11 cellular contexts compared by ENCODE assay signal in genomic region chr7:94511763-94512162, GRCh38. TPM values are rescaled to one million over a fixed set of nuclear protein-coding genes. Genes with fewer than 3 reads are reported as not detected.
A peak's percentile ranks its signal among the peaks of the same experiment; 100 is the strongest.
DNase-seq lines count a peak whose midpoint lies in the region; ATAC-seq and TF ChIP-seq lines count a peak whose summit lies in the region.
"Had no signal": no experiment of that assay in that cellular context is flagged by ENCODE, and none has a peak within 500 bp of the region (broad histone marks: within the 10 kb centered on the region; RNA-seq: fewer than 3 reads in every experiment).

No MANE protein-coding gene starts in this region.

- no peaks in the 10 kb centered on the region for H3K9me3 ChIP-seq in Loucy (ENCODE audit: insufficient read depth, low read depth, low read length)
- no peaks in the 10 kb centered on the region for H3K9me3 ChIP-seq in mucosa of rectum (ENCODE audit: control insufficient read depth in 2 of 2, low read length in 2 of 2)

- ATAC-seq in GM19023 (IDR thresholded peaks at IDR 0.05; ENCODE audit: unreplicated experiment), result no peak

- H3K27me3 ChIP-seq in Loucy (ENCODE audit: insufficient read depth, low read length, poor library complexity, severe bottlenecking) (no peaks in the 10 kb centered on the region), mucosa of rectum (ENCODE audit: control insufficient read depth in 2 of 2, insufficient read depth in 2 of 2, low read length in 2 of 2) (no peaks in the 10 kb centered on the region)

- peaks cover 76% of the 10 kb centered on the region for H3K79me2 ChIP-seq in Loucy (ENCODE audit: insufficient read depth, low read length)

- H3K9ac ChIP-seq in Loucy (ENCODE audit: low read depth, low read length, poor library complexity, severe bottlenecking), result peak overlapping the region; percentile 87
- H3K9ac ChIP-seq in mucosa of rectum (ENCODE audit: low read depth in 1 of 2, low read length in 2 of 2), result peak overlapping the region; percentile 10 to 97

- H3K4me3 Mint-ChIP-seq in activated naive CD8-positive, alpha-beta T cell treated with anti-CD3 and anti-CD28 coated beads for 36 hours, result peak overlapping the region; percentile 51

- H3K4me2 ChIP-seq in Loucy (ENCODE audit: low read depth, low read length, poor library complexity, severe bottlenecking), result peak overlapping the region; percentile 82

- H4K20me1 ChIP-seq in Loucy (ENCODE audit: insufficient read depth, low read length, poor library complexity, severe bottlenecking), result peaks cover 60% of the 10 kb centered on the region

- peaks cover 17% of the 10 kb centered on the region for H3K36me3 Mint-ChIP-seq in activated naive CD8-positive, alpha-beta T cell treated with anti-CD3 and anti-CD28 coated beads for 36 hours

- H2AFZ ChIP-seq in Loucy (ENCODE audit: low read length), result no peak overlapping the region

- peaks cover 48% of the 10 kb centered on the region for H3K4me1 Mint-ChIP-seq in activated naive CD8-positive, alpha-beta T cell treated with anti-CD3 and anti-CD28 coated beads for 36 hours

- no peaks in the 10 kb centered on the region for H3K9me2 ChIP-seq in Loucy (replicated peaks; ENCODE audit: low read depth, low read length)

- peak overlapping the region in 1 of 2 donors; percentile 95 for H3K27ac ChIP-seq in mucosa of rectum (ENCODE audit: low read depth in 2 of 2, low read length in 2 of 2)

- no peak for TF ChIP-seq CTCF in Loucy (conservative IDR thresholded peaks at IDR 0.05; ENCODE audit: low read length)

- H3K4me3 ChIP-seq in Loucy (ENCODE audit: low read length, poor library complexity, severe bottlenecking) (peak overlapping the region; percentile 79), mucosa of rectum (ENCODE audit: low read length in 2 of 2) (peak overlapping the region; percentile 87 to 88)

- H3K4me1 ChIP-seq in Loucy (ENCODE audit: insufficient read depth, low read length, poor library complexity, severe bottlenecking), result peaks cover 48% of the 10 kb centered on the region
- peaks cover 9 to 48% of the 10 kb centered on the region in 2 donors for H3K4me1 ChIP-seq in mucosa of rectum (ENCODE audit: control insufficient read depth in 2 of 2, insufficient read depth in 2 of 2, low read length in 2 of 2)

- no peaks in the 10 kb centered on the region for H3K9me3 Mint-ChIP-seq in activated naive CD8-positive, alpha-beta T cell treated with anti-CD3 and anti-CD28 coated beads for 36 hours

- H3K27ac Mint-ChIP-seq in activated naive CD8-positive, alpha-beta T cell treated with anti-CD3 and anti-CD28 coated beads for 36 hours, result peak overlapping the region; percentile 61

- no peaks in the 10 kb centered on the region for H3F3A ChIP-seq in Loucy (ENCODE audit: low read depth)

- H3K27me3 Mint-ChIP-seq in activated naive CD8-positive, alpha-beta T cell treated with anti-CD3 and anti-CD28 coated beads for 36 hours, result no peaks in the 10 kb centered on the region

- DNase-seq in DMS53 treated with DMSO at 0.1 percent for 48 hours (lab: John Stamatoyannopoulos, UW; ENCODE audit: unreplicated experiment) (peak; percentile 55), nucleus accumbens (lab: John Stamatoyannopoulos, UW) (no peak), NK-92 (lab: John Stamatoyannopoulos, UW; ENCODE audit: unreplicated experiment) (no peak)
- no peak for DNase-seq in activated naive CD8-positive, alpha-beta T cell treated with anti-CD3 and anti-CD28 coated beads for 36 hours
- no peak for DNase-seq in stimulated activated CD4-positive, alpha-beta T cell treated with anti-CD3 and anti-CD28 coated beads, Interleukin-4, amount 100 ng/mL, for 24 hours
- DNase-seq: activated CD8-positive, alpha-beta memory T cell treated with anti-CD3 and anti-CD28 coated beads for 24 hours; erythroblast; occipital lobe had no signal

- H3K36me3 ChIP-seq in Loucy (ENCODE audit: insufficient read depth, low read length) (no peaks in the 10 kb centered on the region), mucosa of rectum (ENCODE audit: control insufficient read depth in 2 of 2, insufficient read depth in 2 of 2, low read length in 2 of 2) (no peaks in the 10 kb centered on the region)

RNA-seq across cellular contexts. Expression of gene CASD1, which starts 2.2 kb away (rescaled TPM):
- total RNA-seq in activated naive CD8-positive, alpha-beta T cell treated with anti-CD3 and anti-CD28 coated beads for 36 hours, result 10 to 100 TPM; 11.9 to 12.8 TPM
